Comparison of ENCODE assay signal across 9 cellular contexts in the genomic region with DNA sequence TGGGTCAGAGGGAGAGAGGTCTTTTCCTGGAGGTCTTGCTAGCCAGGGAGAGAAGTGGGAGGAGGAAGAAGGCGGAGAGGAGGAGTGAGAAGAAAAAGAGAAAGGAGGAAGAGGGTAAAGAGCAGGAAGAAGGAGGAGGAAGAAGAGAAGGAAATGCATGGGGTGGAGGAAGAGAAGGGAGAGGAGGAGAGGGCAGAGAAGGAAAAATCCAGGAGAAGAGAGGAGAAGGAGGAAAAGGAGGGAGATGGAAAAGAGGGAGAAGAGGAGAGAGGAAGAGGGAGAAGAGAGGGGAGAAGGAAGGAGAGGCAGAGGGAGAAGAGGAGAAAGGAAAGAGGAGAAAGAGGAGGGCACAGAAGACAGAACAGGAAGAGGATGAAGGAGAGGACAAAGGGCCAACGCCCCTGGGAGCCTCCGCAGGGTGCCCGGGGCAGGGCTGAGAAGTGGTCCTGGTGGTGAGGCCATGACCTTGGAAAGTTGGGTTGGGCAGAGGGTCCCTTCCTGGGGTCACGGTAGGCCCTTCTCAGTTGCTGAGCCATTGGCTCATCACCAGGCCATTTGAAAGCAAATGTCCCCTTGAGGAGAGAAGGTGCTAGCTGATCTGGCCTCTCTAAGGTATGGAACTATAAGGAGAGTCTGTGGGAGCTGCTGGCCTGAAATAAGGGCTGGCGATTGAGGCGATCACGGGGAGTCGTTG. TPM values are rescaled to one million over a fixed set of nuclear protein-coding genes. Genes with fewer than 3 reads are reported as not detected.
DNase-seq lines count a peak whose midpoint lies in the region; ATAC-seq and TF ChIP-seq lines count a peak whose summit lies in the region.
"Had no signal": no experiment of that assay in that cellular context is flagged by ENCODE, and none has a peak within 500 bp of the region (broad histone marks: within the 10 kb centered on the region; RNA-seq: fewer than 3 reads in every experiment).

No MANE protein-coding gene starts in this region.

- ATAC-seq in HG03175 (IDR thresholded peaks at IDR 0.05; ENCODE audit: unreplicated experiment), result no peak

- peaks cover 30% of the 10 kb centered on the region for H3K27me3 Mint-ChIP-seq in neural progenitor cell (ENCODE audit: insufficient read depth, low read depth)

- H3K27me3 ChIP-seq in DOHH2 (ENCODE audit: control insufficient read depth, low read length), result peaks cover 35% of the 10 kb centered on the region
- peaks cover 25% of the 10 kb centered on the region for H3K27me3 ChIP-seq in NT2/D1 (ENCODE audit: insufficient read depth, insufficient read length)
- no peaks in the 10 kb centered on the region for H3K27me3 ChIP-seq in duodenal mucosa (ENCODE audit: control insufficient read depth in 1 of 2, insufficient read depth in 2 of 2, low read length in 2 of 2)
- H3K27me3 ChIP-seq in neural progenitor cell, result peaks cover 37% of the 10 kb centered on the region
- peaks cover 8% of the 10 kb centered on the region for H3K27me3 ChIP-seq in GM23248 (replicated peaks; ENCODE audit: insufficient read depth)

- H3K4me1 ChIP-seq in DOHH2 (ENCODE audit: control insufficient read depth, low read length), result peaks cover 21% of the 10 kb centered on the region
- peaks cover 54% of the 10 kb centered on the region for H3K4me1 ChIP-seq in NT2/D1 (ENCODE audit: insufficient read depth, insufficient read length)
- H3K4me1 ChIP-seq in duodenal mucosa (ENCODE audit: control insufficient read depth in 1 of 2, insufficient read depth in 2 of 2, low read length in 2 of 2), result peaks cover 41 to 58% of the 10 kb centered on the region in 2 donors
- peaks cover 45% of the 10 kb centered on the region for H3K4me1 ChIP-seq in neural progenitor cell
- no peaks in the 10 kb centered on the region; the same call in 1 of the 2 replicates for H3K4me1 ChIP-seq in GM23248 (ENCODE audit: insufficient read depth)

- H3K4me3 Mint-ChIP-seq in neural progenitor cell, result peak overlapping the region; percentile 89

- H3K79me2 ChIP-seq in DOHH2 (ENCODE audit: control insufficient read depth, low read length) (no peaks in the 10 kb centered on the region), neural progenitor cell (ENCODE audit: low read depth) (peaks cover 32% of the 10 kb centered on the region), GM23248 (ENCODE audit: insufficient read depth) (no peaks in the 10 kb centered on the region)

- H3K27ac ChIP-seq in DOHH2 (ENCODE audit: low read depth, low read length) (no peak overlapping the region), duodenal mucosa (ENCODE audit: low read depth, low read length) (no peak overlapping the region), neural progenitor cell (no peak overlapping the region), GM23248 (no peak overlapping the region), caudate nucleus (ENCODE audit: low read depth, low read length) (no peak overlapping the region)

- H3K9me3 Mint-ChIP-seq in neural progenitor cell, result peaks cover 7% of the 10 kb centered on the region

- H3K4me1 Mint-ChIP-seq in neural progenitor cell, result peaks cover 41% of the 10 kb centered on the region

- H4K20me1 ChIP-seq in DOHH2 (ENCODE audit: control insufficient read depth, insufficient read depth, low read depth, low read length), result no peaks in the 10 kb centered on the region
- peaks cover 34% of the 10 kb centered on the region for H4K20me1 ChIP-seq in neural progenitor cell (ENCODE audit: low read depth)
- no peaks in the 10 kb centered on the region for H4K20me1 ChIP-seq in GM23248 (ENCODE audit: insufficient read depth)

- H3K4me2 ChIP-seq in DOHH2 (ENCODE audit: low read length) (peak overlapping the region; percentile 71), neural progenitor cell (peak overlapping the region; percentile 94), GM23248 (ENCODE audit: unreplicated experiment) (no peak overlapping the region)

- no peaks in the 10 kb centered on the region for H3K9me2 ChIP-seq in DOHH2 (replicated peaks; ENCODE audit: control insufficient read depth, low read length)
- no peaks in the 10 kb centered on the region for H3K9me2 ChIP-seq in GM23248 (ENCODE audit: insufficient read depth)

- WGBS in GM23248 (ENCODE audit: low coverage in 1 of 2, low lambda C conversion rate in 2 of 2, missing lambda C conversion rate in 2 of 2), 2 experiments, result 76 to 83% methylated on average over 9 of the region's 9 CpGs

- in situ Hi-C loops in GM23248 (cut with MboI), result no loop called here

- H3K9ac ChIP-seq in NT2/D1 (ENCODE audit: insufficient read length, low read depth) (peak overlapping the region; percentile 52), duodenal mucosa (ENCODE audit: low read depth in 1 of 2, low read length in 2 of 2) (peak overlapping the region; percentile 20 to 51), neural progenitor cell (no peak overlapping the region), GM23248 (no peak overlapping the region)

- DNase-seq in NT2/D1 (ENCODE audit: low read depth, low spot score), result no peak
- DNase-seq in neural progenitor cell (ENCODE audit: low spot score), result no peak
- no peak for DNase-seq in GM23248
- no peak for DNase-seq in middle frontal gyrus (ENCODE audit: extremely low spot score, low spot score)
- no peak for DNase-seq in caudate nucleus (lab: John Stamatoyannopoulos, UW)

- H3K27ac Mint-ChIP-seq in neural progenitor cell, result peak overlapping the region; percentile 76

- H3K9me3 ChIP-seq in DOHH2 (ENCODE audit: control insufficient read depth, insufficient read depth, low read length), result no peaks in the 10 kb centered on the region
- H3K9me3 ChIP-seq in NT2/D1 (ENCODE audit: insufficient read depth, low read length), result no peaks in the 10 kb centered on the region
- H3K9me3 ChIP-seq in duodenal mucosa (ENCODE audit: control insufficient read depth in 1 of 2, low read length in 2 of 2), result no peaks in the 10 kb centered on the region
- H3K9me3 ChIP-seq in neural progenitor cell (ENCODE audit: low read depth), result no peaks in the 10 kb centered on the region
- H3K9me3 ChIP-seq in GM23248 (ENCODE audit: low read depth), result no peaks in the 10 kb centered on the region

- H3K4me3 ChIP-seq in DOHH2 (ENCODE audit: low read length) (peak overlapping the region; percentile 71), NT2/D1 (ENCODE audit: insufficient read length, low read depth) (no peak overlapping the region), duodenal mucosa (ENCODE audit: low read depth in 1 of 2, low read length in 2 of 2) (peak overlapping the region; percentile 42 to 68), neural progenitor cell (peak overlapping the region; percentile 94), GM23248 (no peak overlapping the region)

- H3K36me3 Mint-ChIP-seq in neural progenitor cell, result no peaks in the 10 kb centered on the region

- H2AFZ ChIP-seq in neural progenitor cell (replicated peaks) (no peak overlapping the region), GM23248 (no peak overlapping the region)

- TF ChIP-seq CTCF in DOHH2 (IDR thresholded peaks at IDR 0.05; ENCODE audit: low read depth, low read length, poor library complexity, severe bottlenecking) (no peak), neural progenitor cell (IDR thresholded peaks at IDR 0.05) (no peak)

- no peaks in the 10 kb centered on the region for H3K36me3 ChIP-seq in DOHH2 (ENCODE audit: control insufficient read depth, low read length)
- H3K36me3 ChIP-seq in NT2/D1 (ENCODE audit: insufficient read depth, insufficient read length, low read length), result no peaks in the 10 kb centered on the region
- no peaks in the 10 kb centered on the region for H3K36me3 ChIP-seq in duodenal mucosa (ENCODE audit: control insufficient read depth in 1 of 2, insufficient read depth in 2 of 2, low read length in 2 of 2)
- H3K36me3 ChIP-seq in neural progenitor cell, result no peaks in the 10 kb centered on the region
- H3K36me3 ChIP-seq in GM23248 (ENCODE audit: low read depth), result no peaks in the 10 kb centered on the region

- H3F3A ChIP-seq in DOHH2 (ENCODE audit: control insufficient read depth, insufficient read depth) (no peaks in the 10 kb centered on the region), neural progenitor cell (ENCODE audit: low read depth) (peaks cover 14% of the 10 kb centered on the region), GM23248 (ENCODE audit: insufficient read depth) (no peaks in the 10 kb centered on the region)

RNA-seq across cellular contexts. Expression of a gene that starts 1.2 kb away (rescaled TPM):
- 14.5 and 42.5 TPM in 2 replicates for total RNA-seq in neural progenitor cell (ENCODE audit: low replicate concordance)
- 3.2 and 3.5 TPM in 2 replicates for total RNA-seq in GM23248 (2014; rRNA removed; shearing (Covaris generic))
- 0.25 and 0.54 TPM in 2 replicates for polyA plus RNA-seq in GM23248 (2016; fragmentation: Nextera tagmentation; extraction: Ambion mirVana)

RNA-seq across cellular contexts. Expression of a gene that starts 37.5 kb away (rescaled TPM):
- 0.03 TPM in 1 of 2 replicates, not detected in the other for total RNA-seq in neural progenitor cell (ENCODE audit: low replicate concordance)
- not detected in 2 replicates for total RNA-seq in GM23248 (2014; rRNA removed; shearing (Covaris generic))
- polyA plus RNA-seq in GM23248 (2016; fragmentation: Nextera tagmentation; extraction: Ambion mirVana), result not detected in 2 replicates
- polyA plus RNA-seq: liver had no signal

RNA-seq across cellular contexts. Expression of a gene that starts 51.1 kb away (rescaled TPM):
- total RNA-seq in neural progenitor cell (ENCODE audit: low replicate concordance), result 0.17 and 0.77 TPM in 2 replicates
- under 0.01 TPM in 1 of 2 replicates, not detected in the other for total RNA-seq in GM23248 (2014; rRNA removed; shearing (Covaris generic))
- 0.36 and 0.93 TPM in 2 replicates for polyA plus RNA-seq in GM23248 (2016; fragmentation: Nextera tagmentation; extraction: Ambion mirVana)

Comparison
In these comparisons a context has a peak if more than half of its experiments do, and no peak if none do; other contexts are left out.
1. H3K4me3 ChIP-seq: peak in DOHH2 (single experiment), duodenal mucosa (2 of 2) and neural progenitor cell (single experiment); none in NT2/D1 (single experiment) and GM23248 (single experiment).
2. H3K9ac ChIP-seq: peak in NT2/D1 (single experiment) and duodenal mucosa (2 of 2); none in neural progenitor cell (single experiment) and GM23248 (single experiment).